ENCODE assay signal across 18 cellular contexts in the genomic region with DNA sequence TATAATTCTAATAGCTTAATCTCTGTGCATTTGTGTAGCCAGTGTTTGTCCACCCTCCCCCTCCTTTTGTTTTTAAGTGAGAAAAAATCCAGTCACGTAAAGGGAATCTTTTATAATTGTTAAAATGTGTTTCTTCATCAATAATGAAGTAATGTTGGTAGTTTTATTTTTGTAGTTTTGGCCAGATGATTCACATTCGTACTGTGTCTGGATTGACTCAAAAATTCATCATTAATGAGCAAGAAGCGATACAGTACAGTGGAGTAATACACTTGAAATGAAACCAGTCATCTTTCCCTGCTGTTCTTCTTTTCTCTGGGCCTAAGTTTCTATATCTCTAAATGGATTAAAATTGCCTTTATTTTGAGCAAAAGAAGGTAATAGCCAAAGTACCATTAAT.
A peak's percentile ranks its signal among the peaks of the same experiment; 100 is the strongest.
DNase-seq lines count a peak whose midpoint lies in the region; TF ChIP-seq lines count a peak whose summit lies in the region.
"Had no signal": no experiment of that assay in that cellular context is flagged by ENCODE, and none has a peak within 500 bp of the region (broad histone marks: within the 10 kb centered on the region; RNA-seq: fewer than 3 reads in every experiment).

No MANE protein-coding gene starts in this region.

- no peak overlapping the region for H3K4me3 Mint-ChIP-seq in mesothelial cell of epicardium
- H3K4me3 Mint-ChIP-seq: activated CD8-positive, alpha-beta T cell treated with anti-CD3 and anti-CD28 coated beads, Interleukin-2, amount 10 ng/mL, durations not matched to agents 7 days and 5 days; dendritic cell treated with granulocyte-macrophage colony-stimulating factor and Interleukin-4, amounts not matched to agents 40 ng/mL and 50 ng/mL, for 4 days; nephron had no signal

- peaks cover 3% of the 10 kb centered on the region for H3K4me1 Mint-ChIP-seq in mesothelial cell of epicardium

- no peak overlapping the region for H3K27ac Mint-ChIP-seq in mesothelial cell of epicardium
- H3K27ac Mint-ChIP-seq: activated CD8-positive, alpha-beta T cell treated with anti-CD3 and anti-CD28 coated beads, Interleukin-2, amount 10 ng/mL, durations not matched to agents 7 days and 5 days; dendritic cell treated with granulocyte-macrophage colony-stimulating factor and Interleukin-4, amounts not matched to agents 40 ng/mL and 50 ng/mL, for 4 days; nephron had no signal

- no peaks in the 10 kb centered on the region for H3K27me3 Mint-ChIP-seq in mesothelial cell of epicardium (ENCODE audit: low read depth)
- H3K27me3 Mint-ChIP-seq: dendritic cell treated with granulocyte-macrophage colony-stimulating factor and Interleukin-4, amounts not matched to agents 40 ng/mL and 50 ng/mL, for 4 days had no signal

- H3K9me3 Mint-ChIP-seq in mesothelial cell of epicardium: peaks cover 4% of the 10 kb centered on the region
- H3K9me3 Mint-ChIP-seq: dendritic cell treated with granulocyte-macrophage colony-stimulating factor and Interleukin-4, amounts not matched to agents 40 ng/mL and 50 ng/mL, for 4 days; nephron had no signal

- no peak for TF ChIP-seq CTCF in cardiac fibroblast (IDR thresholded peaks at IDR 0.05; ENCODE audit: low read depth, low read length)
- no peak for TF ChIP-seq CTCF in mesothelial cell of epicardium (IDR thresholded peaks at IDR 0.05; ENCODE audit: unreplicated experiment)

- DNase-seq in AG08396 (ENCODE audit: low spot score): peak; percentile 16
- peak; percentile 47 for DNase-seq in LHCN-M2 (ENCODE audit: low read depth)
- peak; percentile 52 to 83 for DNase-seq in cardiac fibroblast (ENCODE audit: low read depth in 2 of 2)
- DNase-seq in iris pigment epithelial cell (ENCODE audit: low read depth): peak; percentile 66
- no peak for DNase-seq in activated CD8-positive, alpha-beta memory T cell treated with anti-CD3 and anti-CD28 coated beads, Interleukin-2, amount 50 U/mL, for 48 hours
- DNase-seq in mesothelial cell of epicardium (ENCODE audit: low spot score in 2 of 2, unreplicated experiment in 2 of 2): no peak
- no peak for DNase-seq in SW480 (ENCODE audit: low spot score)
- no peak for DNase-seq in hippocampal formation (lab: John Stamatoyannopoulos, UW)
- DNase-seq: activated CD8-positive, alpha-beta T cell treated with anti-CD3 and anti-CD28 coated beads, Interleukin-2, amount 10 ng/mL, durations not matched to agents 7 days and 5 days; adrenal gland; lower lobe of right lung; NCI-H2029 treated with DMSO at 0.1 percent for 48 hours; NCI-H510A treated with DMSO at 0.1 percent for 48 hours; right cardiac atrium; stimulated activated CD4-positive, alpha-beta T cell treated with anti-CD3 and anti-CD28 coated beads, Interleukin-2, amount 100 ng/mL, for 48 hours had no signal

- H3K36me3 Mint-ChIP-seq in mesothelial cell of epicardium: no peaks in the 10 kb centered on the region

- no peak overlapping the region for H3K4me3 ChIP-seq in cardiac fibroblast (replicated peaks in 1 of 2; ENCODE audit: low read depth in 2 of 2, low read length in 2 of 2)
- H3K4me3 ChIP-seq: adrenal gland, lower lobe of right lung, tibial nerve had no signal

Comparison
In these comparisons a context has a peak if more than half of its experiments do, and no peak if none do; other contexts are left out.
1. DNase-seq: peak in AG08396 (single experiment), LHCN-M2 (single experiment), cardiac fibroblast (2 of 2) and iris pigment epithelial cell (single experiment); none in activated CD8-positive, alpha-beta memory T cell treated with anti-CD3 and anti-CD28 coated beads, Interleukin-2, amount 50 U/mL, for 48 hours (single experiment), mesothelial cell of epicardium (0 of 2), SW480 (single experiment) and hippocampal formation (0 of 2).